In genomic region chr1:217133958-217134856, GRCh38 we compare ENCODE assay signal across 9 cellular contexts.
DNase-seq lines count a peak whose midpoint lies in the region; TF ChIP-seq lines count a peak whose summit lies in the region.
"Had no signal": no experiment of that assay in that cellular context is flagged by ENCODE, and none has a peak within 500 bp of the region (broad histone marks: within the 10 kb centered on the region; RNA-seq: fewer than 3 reads in every experiment).

No MANE protein-coding gene starts in this region.

- BruUV-seq in mammary epithelial cell (replicated peaks; lab: Mats Ljungman, UMichigan): no TSS peak

- H3K4me3 ChIP-seq in HUES64 (ENCODE audit: low read length) (peak overlapping the region; percentile 67), mammary epithelial cell (replicated peaks in 1 of 3; ENCODE audit: insufficient read depth in 1 of 3, low read depth in 2 of 3, low read length in 3 of 3) (peak overlapping the region in 2 of 3 experiments; percentile 48 to 54), smooth muscle cell (peak overlapping the region; percentile 55)

- peak overlapping the region; percentile 78 for H2AFZ ChIP-seq in mammary epithelial cell (ENCODE audit: low read depth, low read length)
- no peak overlapping the region for H2AFZ ChIP-seq in smooth muscle cell (ENCODE audit: low read depth)

- CTCF ChIA-PET in mammary epithelial cell (lab: Charles Lee; ENCODE audit: low non-redundant PET): no interaction called here

- H3K9ac ChIP-seq in HUES64 (ENCODE audit: low read depth, low read length) (no peak overlapping the region), mammary epithelial cell (ENCODE audit: insufficient read depth, low read length) (no peak overlapping the region), smooth muscle cell (ENCODE audit: low read depth) (no peak overlapping the region)

- peaks cover 72% of the 10 kb centered on the region for H3K27me3 Mint-ChIP-seq in T-helper 2 cell treated with Interferon-gamma antibody and Interleukin-4, amounts not matched to agents 5 μg/mL and 100 μg/mL, for 36 hours (ENCODE audit: low read depth)
- peaks cover 60% of the 10 kb centered on the region for H3K27me3 Mint-ChIP-seq in activated T-helper 2 cell treated with anti-CD3 and anti-CD28 coated beads, Interferon-gamma antibody, Interleukin-2, Interleukin-4, amounts not matched to agents 10 μg/mL and 5 μg/mL and 100 μg/mL, durations not matched to agents 14 hours and 24 hours and 36 hours (ENCODE audit: low read depth)

- in situ Hi-C loops in mammary epithelial cell (cut with MboI; ENCODE audit: low sequenced_read_pairs in 2 of 2): no loop called here

- H3K9me3 ChIP-seq in HUES64 (ENCODE audit: insufficient read depth, low read depth, low read length) (no peaks in the 10 kb centered on the region), mammary epithelial cell (replicated peaks; ENCODE audit: insufficient read depth, low read length) (no peaks in the 10 kb centered on the region), smooth muscle cell (replicated peaks; ENCODE audit: low read depth) (no peaks in the 10 kb centered on the region)

- TF ChIP-seq CTCF in mammary epithelial cell (conservative IDR thresholded peaks at IDR 0.05 in 1 of 2, IDR thresholded peaks at IDR 0.05 in 1 of 2; ENCODE audit: extremely low read depth in 1 of 2, insufficient read depth in 1 of 2, low read depth in 1 of 2, low read length in 2 of 2): no peak
- TF ChIP-seq CTCF in smooth muscle cell (IDR thresholded peaks at IDR 0.05; ENCODE audit: borderline replicate concordance, insufficient read depth, poor library complexity, severe bottlenecking): no peak

- no peak overlapping the region for H3K4me3 Mint-ChIP-seq in T-helper 2 cell treated with Interferon-gamma antibody and Interleukin-4, amounts not matched to agents 5 μg/mL and 100 μg/mL, for 36 hours
- H3K4me3 Mint-ChIP-seq in activated T-helper 2 cell treated with anti-CD3 and anti-CD28 coated beads, Interferon-gamma antibody, Interleukin-2, Interleukin-4, amounts not matched to agents 10 μg/mL and 5 μg/mL and 100 μg/mL, durations not matched to agents 14 hours and 24 hours and 36 hours (ENCODE audit: low read depth): no peak overlapping the region
- H3K4me3 Mint-ChIP-seq: activated T-cell treated with anti-CD3 and anti-CD28 coated beads, Interleukin-2, amount 50 U/mL, for 4 hours had no signal

- H4K20me1 ChIP-seq in mammary epithelial cell (ENCODE audit: insufficient read depth, low read length): no peaks in the 10 kb centered on the region
- H4K20me1 ChIP-seq in smooth muscle cell (ENCODE audit: low read depth): no peaks in the 10 kb centered on the region

- H3K79me2 ChIP-seq in mammary epithelial cell (ENCODE audit: insufficient read depth, low read length) (no peaks in the 10 kb centered on the region), smooth muscle cell (ENCODE audit: low read depth) (no peaks in the 10 kb centered on the region)

- H3K9me3 Mint-ChIP-seq in T-helper 2 cell treated with Interferon-gamma antibody and Interleukin-4, amounts not matched to agents 5 μg/mL and 100 μg/mL, for 36 hours: no peaks in the 10 kb centered on the region
- no peaks in the 10 kb centered on the region for H3K9me3 Mint-ChIP-seq in activated T-helper 2 cell treated with anti-CD3 and anti-CD28 coated beads, Interferon-gamma antibody, Interleukin-2, Interleukin-4, amounts not matched to agents 10 μg/mL and 5 μg/mL and 100 μg/mL, durations not matched to agents 14 hours and 24 hours and 36 hours

- dilution Hi-C loops in mammary epithelial cell (cut with HindIII; ENCODE audit: low sequenced_read_pairs): no loop called here

- H3K4me2 ChIP-seq in mammary epithelial cell (ENCODE audit: insufficient read depth, low read depth, low read length): peak overlapping the region; percentile 90
- peak overlapping the region; percentile 96 for H3K4me2 ChIP-seq in smooth muscle cell

- intact Hi-C loops in mammary epithelial cell (cut with micrococcal nuclease): loop anchor here (10.0 kb wide), 1 partner anchor 379 kb away; no protein-coding TSS in a partner anchor
- intact Hi-C loops in activated T-helper 2 cell treated with anti-CD3 and anti-CD28 coated beads, Interferon-gamma antibody, Interleukin-2, Interleukin-4, amounts not matched to agents 10 μg/mL and 5 μg/mL and 100 μg/mL, durations not matched to agents 14 hours and 24 hours and 36 hours (cut with micrococcal nuclease): no loop called here

- no peaks in the 10 kb centered on the region for H3K36me3 ChIP-seq in HUES64 (ENCODE audit: insufficient read depth, low read length)
- no peaks in the 10 kb centered on the region for H3K36me3 ChIP-seq in mammary epithelial cell (ENCODE audit: insufficient read depth, low read length)
- no peaks in the 10 kb centered on the region for H3K36me3 ChIP-seq in smooth muscle cell (ENCODE audit: low read depth)

- DNase-seq in mammary epithelial cell: no peak
- DNase-seq in iPS-NIHi11 (ENCODE audit: low spot score): peak; percentile 17
- no peak for DNase-seq in smooth muscle cell (lab: John Stamatoyannopoulos, UW; ENCODE audit: unreplicated experiment)
- no peak for DNase-seq in T-helper 2 cell treated with Interferon-gamma antibody and Interleukin-4, amounts not matched to agents 5 μg/mL and 100 μg/mL, for 36 hours (ENCODE audit: low spot score)
- DNase-seq in NK-92 treated with Interleukin-12 subunit alpha and Interleukin-12 subunit beta, amount 100 ng/mL, for 24 hours (lab: John Stamatoyannopoulos, UW): no peak
- no peak for DNase-seq in activated T-helper 2 cell treated with anti-CD3 and anti-CD28 coated beads, Interferon-gamma antibody, Interleukin-2, Interleukin-4, amounts not matched to agents 10 μg/mL and 5 μg/mL and 100 μg/mL, durations not matched to agents 14 hours and 24 hours and 36 hours (ENCODE audit: low spot score)
- DNase-seq: activated T-cell treated with anti-CD3 and anti-CD28 coated beads, Interleukin-2, amount 50 U/mL, for 4 hours had no signal

- H3K27me3 ChIP-seq in HUES64 (ENCODE audit: insufficient read depth, low read length): peaks cover 95% of the 10 kb centered on the region
- peaks cover 29% of the 10 kb centered on the region for H3K27me3 ChIP-seq in mammary epithelial cell (ENCODE audit: insufficient read depth, low read length)
- peaks cover 100% of the 10 kb centered on the region for H3K27me3 ChIP-seq in smooth muscle cell (ENCODE audit: low read depth)

- H3K36me3 Mint-ChIP-seq in T-helper 2 cell treated with Interferon-gamma antibody and Interleukin-4, amounts not matched to agents 5 μg/mL and 100 μg/mL, for 36 hours (ENCODE audit: low read depth): peaks cover 1% of the 10 kb centered on the region
- H3K36me3 Mint-ChIP-seq in activated T-helper 2 cell treated with anti-CD3 and anti-CD28 coated beads, Interferon-gamma antibody, Interleukin-2, Interleukin-4, amounts not matched to agents 10 μg/mL and 5 μg/mL and 100 μg/mL, durations not matched to agents 14 hours and 24 hours and 36 hours (ENCODE audit: low read depth): no peaks in the 10 kb centered on the region

- H3K27ac Mint-ChIP-seq in T-helper 2 cell treated with Interferon-gamma antibody and Interleukin-4, amounts not matched to agents 5 μg/mL and 100 μg/mL, for 36 hours: no peak overlapping the region
- H3K27ac Mint-ChIP-seq in activated T-helper 2 cell treated with anti-CD3 and anti-CD28 coated beads, Interferon-gamma antibody, Interleukin-2, Interleukin-4, amounts not matched to agents 10 μg/mL and 5 μg/mL and 100 μg/mL, durations not matched to agents 14 hours and 24 hours and 36 hours: no peak overlapping the region

- WGBS in HUES64: 2% methylated on average over 53 of the region's 53 CpGs
- WGBS in mammary epithelial cell (ENCODE audit: low coverage, missing lambda C conversion rate): 60% methylated on average over 31 of the region's 53 CpGs
- 3% methylated on average over 52 of the region's 53 CpGs for WGBS in smooth muscle cell (ENCODE audit: low lambda C conversion rate)

- peaks cover 4% of the 10 kb centered on the region for H3K4me1 Mint-ChIP-seq in T-helper 2 cell treated with Interferon-gamma antibody and Interleukin-4, amounts not matched to agents 5 μg/mL and 100 μg/mL, for 36 hours (ENCODE audit: low read depth)
- H3K4me1 Mint-ChIP-seq in activated T-helper 2 cell treated with anti-CD3 and anti-CD28 coated beads, Interferon-gamma antibody, Interleukin-2, Interleukin-4, amounts not matched to agents 10 μg/mL and 5 μg/mL and 100 μg/mL, durations not matched to agents 14 hours and 24 hours and 36 hours (ENCODE audit: low read depth): peaks cover 2% of the 10 kb centered on the region

- H3K4me1 ChIP-seq in HUES64 (ENCODE audit: insufficient read depth, low read length) (peaks cover 16% of the 10 kb centered on the region; the same call in 1 of the 2 replicates), mammary epithelial cell (ENCODE audit: insufficient read depth, low read length) (peaks cover 6% of the 10 kb centered on the region), smooth muscle cell (ENCODE audit: low read depth) (peaks cover 14% of the 10 kb centered on the region)

- H3F3A ChIP-seq in smooth muscle cell (ENCODE audit: low read depth): no peaks in the 10 kb centered on the region

- H3K27ac ChIP-seq in HUES64 (ENCODE audit: low read depth, low read length) (no peak overlapping the region), mammary epithelial cell (ENCODE audit: insufficient read depth, low read depth, low read length) (no peak overlapping the region), smooth muscle cell (ENCODE audit: low read depth) (no peak overlapping the region)
- H3K27ac ChIP-seq: KMS-11 had no signal
